20 cellular contexts compared by ENCODE assay signal in genomic region chr4:47954679-47955078, GRCh38. TPM values are rescaled to one million over a fixed set of nuclear protein-coding genes. Genes with fewer than 3 reads are reported as not detected.
DNase-seq lines count a peak whose midpoint lies in the region; ATAC-seq, FAIRE-seq and TF ChIP-seq lines count a peak whose summit lies in the region.
"Had no signal": no experiment of that assay in that cellular context is flagged by ENCODE, and none has a peak within 500 bp of the region (broad histone marks: within the 10 kb centered on the region; RNA-seq: fewer than 3 reads in every experiment).

No MANE protein-coding gene starts in this region.

- CTCF ChIA-PET in K562 (lab: Yijun Ruan, JAX; ENCODE audit: low intra/inter-chr PET ratio), result no interaction called here

- FAIRE-seq in K562 (lab: Jason Lieb, UNC), result no peak
- FAIRE-seq: GM12878, GM19239, H54 had no signal

- H3K9me1 ChIP-seq in K562 (ENCODE audit: control insufficient read depth, insufficient read depth, low read length), result no peaks in the 10 kb centered on the region

- in situ Hi-C loops in K562 (cut with MboI), result no loop called here

- peaks cover 0 to 4% of the 10 kb centered on the region in 2 experiments; a peak in 1 of 5 replicates for H3K27me3 ChIP-seq in K562 (ENCODE audit: control insufficient read depth in 2 of 2, insufficient read depth in 2 of 2, low read length in 2 of 2)
- H3K27me3 ChIP-seq in iPS-15b (ENCODE audit: control insufficient read depth, insufficient read depth, low read length), result no peaks in the 10 kb centered on the region
- H3K27me3 ChIP-seq in spleen (replicated peaks in 1 of 7), result no peaks in the 10 kb centered on the region
- H3K27me3 ChIP-seq: BLaER1 had no signal

- intact Hi-C loops in K562 (cut with micrococcal nuclease) (no loop called here), spleen (cut with DNase I; ENCODE audit: low total_unique reads) (no loop called here)

- H3K4me3 ChIP-seq in K562 (no peak overlapping the region), iPS-15b (ENCODE audit: low read depth, low read length) (peak overlapping the region; percentile 40), spleen (no peak overlapping the region)
- H3K4me3 ChIP-seq: BLaER1, GM12878, GM23248, HAP-1 had no signal

- DNase-seq in NCI-H1048 (lab: John Stamatoyannopoulos, UW) (peak; percentile 6), K562 (ENCODE audit: extremely low read depth in 1 of 4, low spot score in 3 of 4) (peak in 1 of 4 experiments; percentile 11), spleen (no peak), MV-4-11 (lab: John Stamatoyannopoulos, UW) (no peak)
- DNase-seq in activated CD4-positive, alpha-beta T cell treated with anti-CD3 and anti-CD28 coated beads, Interleukin-2, amount 50 U/mL, for 48 hours, result no peak
- DNase-seq: Caco-2; CD4-positive, CD25-positive, alpha-beta regulatory T cell; CD8-positive, alpha-beta T cell; DMS153; DND-41; GDM1; GM23248; HFFc6 had no signal

- no peak for TF ChIP-seq CTCF in K562 (IDR thresholded peaks at IDR 0.05 in 2 of 3, conservative IDR thresholded peaks at IDR 0.05 in 1 of 3; ENCODE audit: insufficient read depth in 2 of 3, low read depth in 1 of 3, low read length in 3 of 3)
- no peak for TF ChIP-seq CTCF in spleen (IDR thresholded peaks at IDR 0.05 in 8 of 11, conservative IDR thresholded peaks at IDR 0.05 in 3 of 11)

- no peak overlapping the region for H3K9ac ChIP-seq in K562 (ENCODE audit: insufficient read depth in 1 of 2, low read depth in 2 of 2, low read length in 2 of 2)
- no peak overlapping the region for H3K9ac ChIP-seq in iPS-15b (ENCODE audit: low read depth, low read length)
- H3K9ac ChIP-seq: BLaER1, GM23248 had no signal

- H3K79me2 ChIP-seq in K562 (ENCODE audit: control insufficient read depth, insufficient read depth, low read length), result no peaks in the 10 kb centered on the region

- 14% methylated on average over 6 of the region's 6 CpGs for WGBS in K562 (ENCODE audit: insufficient coverage, low coverage, missing lambda C conversion rate)
- 74 to 81% (median 79%) methylated on average over 6 of the region's 6 CpGs for WGBS in spleen, 5 donors

- H4K20me1 ChIP-seq in K562 (replicated peaks; ENCODE audit: control insufficient read depth, insufficient read depth, low read length), result no peaks in the 10 kb centered on the region
- H4K20me1 ChIP-seq: BLaER1 had no signal

- no peaks in the 10 kb centered on the region for H3K36me3 ChIP-seq in K562 (ENCODE audit: control insufficient read depth, insufficient read depth, low read length)
- H3K36me3 ChIP-seq in iPS-15b (ENCODE audit: control insufficient read depth, insufficient read depth, low read length), result no peaks in the 10 kb centered on the region
- H3K36me3 ChIP-seq in spleen, result no peaks in the 10 kb centered on the region
- H3K36me3 ChIP-seq: BLaER1, HAP-1 had no signal

- H3K27ac ChIP-seq in K562 (ENCODE audit: extremely low read depth, low read depth, low read length) (no peak overlapping the region), spleen (no peak overlapping the region)
- H3K27ac ChIP-seq: BLaER1, C4-2B, GM23248 had no signal

- no peaks in the 10 kb centered on the region for H3K4me1 ChIP-seq in K562 (replicated peaks in 1 of 2; ENCODE audit: control insufficient read depth in 2 of 2, insufficient read depth in 2 of 2, low read length in 2 of 2)
- H3K4me1 ChIP-seq in iPS-15b (ENCODE audit: control insufficient read depth, insufficient read depth, low read length), result peaks cover 3% of the 10 kb centered on the region
- no peaks in the 10 kb centered on the region for H3K4me1 ChIP-seq in spleen
- H3K4me1 ChIP-seq: BLaER1, Caco-2, HAP-1 had no signal

- peak overlapping the region; percentile 18; the same call in 1 of the 2 replicates for H3K4me2 ChIP-seq in K562 (ENCODE audit: insufficient read depth, low read length)
- H3K4me2 ChIP-seq: BLaER1 had no signal

- no TSS peak for BruUV-seq in K562 (replicated peaks; lab: Mats Ljungman, UMichigan)

- peak overlapping the region; percentile 53 for H2AFZ ChIP-seq in K562 (ENCODE audit: low read depth, low read length)
- H2AFZ ChIP-seq: GM23248 had no signal

- peak; percentile 81 for ATAC-seq in K562
- ATAC-seq: CD8-positive, alpha-beta T cell; GM12878 had no signal

- TF ChIP-seq RAD21 in K562 (CRISPR knock-in tag; conservative IDR thresholded peaks at IDR 0.05 in 1 of 2, IDR thresholded peaks at IDR 0.05 in 1 of 2), result no peak

- no peaks in the 10 kb centered on the region for H3K9me3 ChIP-seq in K562 (replicated peaks; ENCODE audit: control insufficient read depth, insufficient read depth, low read depth, low read length)
- no peaks in the 10 kb centered on the region for H3K9me3 ChIP-seq in iPS-15b (ENCODE audit: control insufficient read depth, insufficient read depth, low read length)
- H3K9me3 ChIP-seq in spleen, result peaks cover 0 to 4% (median 0%) of the 10 kb centered on the region in 8 donors
- H3K9me3 ChIP-seq: BLaER1, Caco-2, HAP-1 had no signal

- TF ChIP-seq EP300 in K562 (IDR thresholded peaks at IDR 0.05; ENCODE audit: low read length), result no peak

- no peak for TF ChIP-seq POLR2A in K562 (conservative IDR thresholded peaks at IDR 0.05)
- TF ChIP-seq POLR2A in spleen (IDR thresholded peaks at IDR 0.05), result no peak

- POLR2A ChIA-PET in K562 (lab: Yijun Ruan, JAX), result no interaction called here

TF ChIP-seq in K562, 482 proteins besides CTCF, POLR2A, EP300 and RAD21 (continues in another document):
- TF ChIP-seq ZNF316 (IDR thresholded peaks at IDR 0.05) (peak; percentile 57), XRCC4 (IDR thresholded peaks at IDR 0.05; ENCODE audit: extremely low read depth, insufficient read depth, insufficient read length) (no peak), TCFL5 (CRISPR knock-in tag; conservative IDR thresholded peaks at IDR 0.05) (no peak), TRIM28 (IDR thresholded peaks at IDR 0.05) (no peak), C11orf30 (IDR thresholded peaks at IDR 0.05; ENCODE audit: low read depth) (peak; percentile 56), NFE2 (IDR thresholded peaks at IDR 0.05; ENCODE audit: low read depth) (peak; percentile 44; the same call in 1 of the 2 replicates), ESRRB (CRISPR knock-in tag; IDR thresholded peaks at IDR 0.05; ENCODE audit: borderline replicate concordance) (no peak)
- TF ChIP-seq, protein P1, sequence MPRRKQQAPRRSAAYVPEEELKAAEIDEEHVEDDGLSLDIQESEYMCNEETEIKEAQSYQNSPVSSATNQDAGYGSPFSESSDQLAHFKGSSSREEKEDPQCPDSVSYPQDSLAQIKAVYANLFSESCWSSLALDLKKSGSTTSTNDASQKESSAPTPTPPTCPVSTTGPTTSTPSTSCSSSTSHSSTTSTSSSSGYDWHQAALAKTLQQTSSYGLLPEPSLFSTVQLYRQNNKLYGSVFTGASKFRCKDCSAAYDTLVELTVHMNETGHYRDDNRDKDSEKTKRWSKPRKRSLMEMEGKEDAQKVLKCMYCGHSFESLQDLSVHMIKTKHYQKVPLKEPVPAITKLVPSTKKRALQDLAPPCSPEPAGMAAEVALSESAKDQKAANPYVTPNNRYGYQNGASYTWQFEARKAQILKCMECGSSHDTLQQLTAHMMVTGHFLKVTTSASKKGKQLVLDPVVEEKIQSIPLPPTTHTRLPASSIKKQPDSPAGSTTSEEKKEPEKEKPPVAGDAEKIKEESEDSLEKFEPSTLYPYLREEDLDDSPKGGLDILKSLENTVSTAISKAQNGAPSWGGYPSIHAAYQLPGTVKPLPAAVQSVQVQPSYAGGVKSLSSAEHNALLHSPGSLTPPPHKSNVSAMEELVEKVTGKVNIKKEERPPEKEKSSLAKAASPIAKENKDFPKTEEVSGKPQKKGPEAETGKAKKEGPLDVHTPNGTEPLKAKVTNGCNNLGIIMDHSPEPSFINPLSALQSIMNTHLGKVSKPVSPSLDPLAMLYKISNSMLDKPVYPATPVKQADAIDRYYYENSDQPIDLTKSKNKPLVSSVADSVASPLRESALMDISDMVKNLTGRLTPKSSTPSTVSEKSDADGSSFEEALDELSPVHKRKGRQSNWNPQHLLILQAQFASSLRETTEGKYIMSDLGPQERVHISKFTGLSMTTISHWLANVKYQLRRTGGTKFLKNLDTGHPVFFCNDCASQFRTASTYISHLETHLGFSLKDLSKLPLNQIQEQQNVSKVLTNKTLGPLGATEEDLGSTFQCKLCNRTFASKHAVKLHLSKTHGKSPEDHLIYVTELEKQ (CRISPR knock-in tag; IDR thresholded peaks at IDR 0.05), result no peak
- TF ChIP-seq, protein P2, sequence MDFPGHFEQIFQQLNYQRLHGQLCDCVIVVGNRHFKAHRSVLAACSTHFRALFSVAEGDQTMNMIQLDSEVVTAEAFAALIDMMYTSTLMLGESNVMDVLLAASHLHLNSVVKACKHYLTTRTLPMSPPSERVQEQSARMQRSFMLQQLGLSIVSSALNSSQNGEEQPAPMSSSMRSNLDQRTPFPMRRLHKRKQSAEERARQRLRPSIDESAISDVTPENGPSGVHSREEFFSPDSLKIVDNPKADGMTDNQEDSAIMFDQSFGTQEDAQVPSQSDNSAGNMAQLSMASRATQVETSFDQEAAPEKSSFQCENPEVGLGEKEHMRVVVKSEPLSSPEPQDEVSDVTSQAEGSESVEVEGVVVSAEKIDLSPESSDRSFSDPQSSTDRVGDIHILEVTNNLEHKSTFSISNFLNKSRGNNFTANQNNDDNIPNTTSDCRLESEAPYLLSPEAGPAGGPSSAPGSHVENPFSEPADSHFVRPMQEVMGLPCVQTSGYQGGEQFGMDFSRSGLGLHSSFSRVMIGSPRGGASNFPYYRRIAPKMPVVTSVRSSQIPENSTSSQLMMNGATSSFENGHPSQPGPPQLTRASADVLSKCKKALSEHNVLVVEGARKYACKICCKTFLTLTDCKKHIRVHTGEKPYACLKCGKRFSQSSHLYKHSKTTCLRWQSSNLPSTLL (IDR thresholded peaks at IDR 0.05), result no peak

RNA-seq across cellular contexts. Expression of gene NFXL1, which starts 40.3 kb away (rescaled TPM):
- 36.8 and 85.1 TPM in 2 replicates for total RNA-seq in K562 (2011; cell fraction: chromatin; rRNA removed; ENCODE audit: low replicate concordance)
- 18.2 and 23.7 TPM in 2 replicates for total RNA-seq in K562 (2011; cell fraction: nucleolus; rRNA removed)
- 26.6 and 27.4 TPM in 2 replicates for total RNA-seq in K562 (2011; cell fraction: nucleoplasm; rRNA removed)
- 9.1 and 15.1 TPM in 2 replicates for total RNA-seq in K562 (2014; rRNA removed)
- total RNA-seq in K562 (2014; rRNA removed; fragmentation: Illumina TruSeq; extraction: Trizol), result 10.6 and 11.2 TPM in 2 replicates
- total RNA-seq in K562 (2015; rRNA removed; fragmentation: Illumina TruSeq; extraction: Trizol), result 8.7 and 9.5 TPM in 2 replicates
- 16.1 and 18.8 TPM in 2 replicates for total RNA-seq in K562 (2021)
- 22.4 and 27.0 TPM in 2 replicates for polyA plus RNA-seq in K562 (2011; rRNA removed)
- 6.2 and 12.7 TPM in 2 replicates for polyA plus RNA-seq in K562 (2011; cell fraction: cytosol; rRNA removed)
- polyA plus RNA-seq in K562 (2011; cell fraction: nucleus; rRNA removed), result 35.6 and 42.9 TPM in 2 replicates
- polyA plus RNA-seq in K562 (2012), result 9.4 and 17.2 TPM in 2 replicates
- polyA plus RNA-seq in K562 (2014; fragmentation: Illumina TruSeq; extraction: Trizol), result 10.4 and 13.0 TPM in 2 replicates
- polyA plus RNA-seq in K562 (2014; fragmentation: Nextera tagmentation; extraction: Ambion mirVana), result 1 to 10 TPM; 7.5 to 8.0 TPM
- 12.8 and 13.6 TPM in 2 replicates for polyA plus RNA-seq in K562 (2014; rRNA removed)
- 87.6 and 93.6 TPM in 2 replicates for polyA minus RNA-seq in K562 (2011; rRNA and poly(A)+ RNA removed)
- 18.4 and 19.9 TPM in 2 replicates for polyA minus RNA-seq in K562 (2011; cell fraction: cytosol; rRNA and poly(A)+ RNA removed)
- polyA minus RNA-seq in K562 (2011; cell fraction: nucleus; rRNA and poly(A)+ RNA removed), result 32.7 and 61.4 TPM in 2 replicates
- 10 to 100 TPM; 12.9 to 18.5 (median 15.5) TPM for total RNA-seq in spleen
- 1 to 10 TPM; 3.8 to 5.4 (median 5.3) TPM for polyA plus RNA-seq in spleen
